ENCODE assay signal across 1 cellular context in genomic region chr4:177204126-177204525, GRCh38.
TF ChIP-seq lines count a peak whose summit lies in the region.

No MANE protein-coding gene starts in this region.

TF ChIP-seq in IMR-90, 13 proteins besides CTCF, POLR2A, EP300 and RAD21 (continued from another document):
- TF ChIP-seq USF2 (IDR thresholded peaks at IDR 0.05; ENCODE audit: low read depth, low read length) (no peak), MXI1 (IDR thresholded peaks at IDR 0.05; ENCODE audit: borderline replicate concordance, low read depth, low read length) (no peak), CEBPB (IDR thresholded peaks at IDR 0.05; ENCODE audit: low read depth, low read length) (no peak), RFX5 (IDR thresholded peaks at IDR 0.05; ENCODE audit: low read depth, low read length) (no peak), SMC3 (IDR thresholded peaks at IDR 0.05; ENCODE audit: low read depth, low read length) (no peak), FOS (IDR thresholded peaks at IDR 0.05; ENCODE audit: low read depth, low read length) (no peak), MAZ (IDR thresholded peaks at IDR 0.05; ENCODE audit: borderline replicate concordance, low read depth, low read length) (no peak)
TF ChIP-seq in IMR-90: peak in this region for 0.
